ENCODE assay signal across 8 cellular contexts in genomic region chr17:42135664-42136653, GRCh38. TPM values are rescaled to one million over a fixed set of nuclear protein-coding genes. Genes with fewer than 3 reads are reported as not detected.
DNase-seq lines count a peak whose midpoint lies in the region; ATAC-seq and TF ChIP-seq lines count a peak whose summit lies in the region.

No MANE protein-coding gene starts in this region.

- peak in 1 of 2 donors; percentile 80 for TF ChIP-seq EP300 in tibial nerve (IDR thresholded peaks at IDR 0.05)

- H3K36me3 ChIP-seq in tibial nerve = peaks cover 0 to 13% (median 0%) of the 10 kb centered on the region in 3 donors

- TF ChIP-seq CTCF in astrocyte of the spinal cord (IDR thresholded peaks at IDR 0.05; ENCODE audit: low read depth, low read length) (no peak), tibial nerve (IDR thresholded peaks at IDR 0.05) (no peak)

- TF ChIP-seq POLR2A in tibial nerve (IDR thresholded peaks at IDR 0.05) = no peak

- H3K27me3 ChIP-seq in tibial nerve = no peaks in the 10 kb centered on the region

- no peak overlapping the region for H3K4me3 ChIP-seq in astrocyte of the spinal cord (ENCODE audit: low read depth, low read length)
- no peak overlapping the region for H3K4me3 ChIP-seq in tibial nerve

- in situ Hi-C loops in astrocyte of the spinal cord (cut with HindIII; ENCODE audit: low sequenced_read_pairs) = no loop called here

- DNase-seq in DMS153 treated with DMSO at 0.1 percent for 48 hours (lab: John Stamatoyannopoulos, UW; ENCODE audit: unreplicated experiment) (peak; percentile 70), NCI-H2029 (lab: John Stamatoyannopoulos, UW) (peak; percentile 90), astrocyte of the spinal cord (ENCODE audit: low read depth, low spot score) (peak; percentile 46), kidney glomerular epithelial cell (lab: John Stamatoyannopoulos, UW) (peak; percentile 58), tibial nerve (ENCODE audit: low spot score in 2 of 2) (peak in 1 of 2 donors; percentile 41), AG20443 (ENCODE audit: low spot score) (no peak), amniotic stem cell (lab: John Stamatoyannopoulos, UW) (no peak)

- no peak for ATAC-seq in HG03469 (IDR thresholded peaks at IDR 0.05; ENCODE audit: unreplicated experiment)

- peaks cover 0 to 84% (median 44%) of the 10 kb centered on the region in 4 donors for H3K4me1 ChIP-seq in tibial nerve

- no peaks in the 10 kb centered on the region for H3K9me3 ChIP-seq in tibial nerve

- peak overlapping the region in 3 of 4 donors; percentile 58 to 66 (median 63) for H3K27ac ChIP-seq in tibial nerve

- 61 to 72% methylated on average over 15 of the region's 15 CpGs for WGBS in tibial nerve, 2 donors

RNA-seq across cellular contexts. Expression of gene HSPB9, which starts 13.4 kb away (rescaled TPM):
- under 1 TPM in 1 of 4 donors, not detected in 3; 0.22 TPM for total RNA-seq in tibial nerve

RNA-seq across cellular contexts. Expression of gene KAT2A, which starts 14.8 kb away (rescaled TPM):
- 100 to 1,000 TPM in 2 of 4 donors, 10 to 100 TPM in 2; 92.2 to 143 (median 105) TPM for total RNA-seq in tibial nerve

RNA-seq across cellular contexts. Expression of gene RAB5C, which starts 18.8 kb away (rescaled TPM):
- 100 to 1,000 TPM in 3 of 4 donors, 10 to 100 TPM in 1; 94.8 to 137 (median 117) TPM for total RNA-seq in tibial nerve

RNA-seq across cellular contexts. Expression of gene DHX58, which starts 23.4 kb away (rescaled TPM):
- 10 to 100 TPM; 15.9 to 29.4 (median 21.7) TPM for total RNA-seq in tibial nerve

RNA-seq across cellular contexts. Expression of gene ZNF385C, which starts 37.7 kb away (rescaled TPM):
- 1 to 10 TPM in 1 of 4 donors, under 1 TPM in 1, not detected in 2; 0.20 to 1.5 TPM for total RNA-seq in tibial nerve

Comparison
In these comparisons a context has a peak if more than half of its experiments do, and no peak if none do; other contexts are left out.
1. DNase-seq: peak in DMS153 treated with DMSO at 0.1 percent for 48 hours (single experiment), NCI-H2029 (single experiment), astrocyte of the spinal cord (single experiment) and kidney glomerular epithelial cell (single experiment); none in AG20443 (single experiment) and amniotic stem cell (single experiment).